In genomic region chr20:55586626-55587025, GRCh38 we compare ENCODE assay signal across 23 cellular contexts.
"Had no signal": no experiment of that assay in that cellular context is flagged by ENCODE, and none has a peak within 500 bp of the region (broad histone marks: within the 10 kb centered on the region; RNA-seq: fewer than 3 reads in every experiment).

No MANE protein-coding gene starts in this region.

- H3K27me3 ChIP-seq: esophagus muscularis mucosa, foreskin keratinocyte, heart left ventricle, ovary, transverse colon had no signal

- H3K4me1 Mint-ChIP-seq: central memory CD8-positive, alpha-beta T cell; natural killer cell had no signal

- DNase-seq: activated CD4-positive, alpha-beta T cell treated with anti-CD3 and anti-CD28 coated beads for 4 hours; activated CD4-positive, alpha-beta T cell treated with anti-CD3 and anti-CD28 coated beads, Interleukin-2, amount 50 U/mL, for 4 hours; activated effector memory CD4-positive, alpha-beta T cell treated with Interleukin-2 at 50 U/mL for 16 hours; activated naive CD4-positive, alpha-beta T cell treated with Interleukin-2 at 50 U/mL for 16 hours; activated T-cell treated with anti-CD3 and anti-CD28 coated beads for 4 hours; activated T-cell treated with anti-CD3 and anti-CD28 coated beads, Interleukin-2, amount 50 U/mL, for 72 hours; anterior cingulate cortex; foreskin keratinocyte; heart left ventricle; kidney glomerular epithelial cell; left ventricle myocardium inferior; mesendoderm; natural killer cell; ovary; stimulated activated CD4-positive, alpha-beta T cell treated with anti-CD3 and anti-CD28 coated beads, Interleukin-15, amount 100 ng/mL, for 24 hours; stimulated activated naive CD4-positive, alpha-beta T cell treated with Interleukin-2 at 50 U/mL for 16 hours; transverse colon had no signal

- H3K4me3 ChIP-seq: esophagus muscularis mucosa, heart left ventricle, left ventricle myocardium inferior, lung, ovary, prostate gland, transverse colon had no signal

- H3K36me3 ChIP-seq: esophagus muscularis mucosa, heart left ventricle, left ventricle myocardium inferior, ovary, prostate gland, transverse colon had no signal

- H3K9me3 ChIP-seq: esophagus muscularis mucosa, heart left ventricle, left ventricle myocardium inferior, ovary, prostate gland, transverse colon had no signal

- H3K9me3 Mint-ChIP-seq: dendritic cell treated with granulocyte-macrophage colony-stimulating factor and Interleukin-4, amounts not matched to agents 40 ng/mL and 50 ng/mL, for 4 days had no signal

- H3K27ac Mint-ChIP-seq: activated naive CD8-positive, alpha-beta T cell; activated T-cell treated with anti-CD3 and anti-CD28 coated beads, Interleukin-2, amount 50 U/mL, for 72 hours; dendritic cell treated with granulocyte-macrophage colony-stimulating factor and Interleukin-4, amounts not matched to agents 40 ng/mL and 50 ng/mL, for 4 days; natural killer cell had no signal

- H3K36me3 Mint-ChIP-seq: activated naive CD8-positive, alpha-beta T cell; natural killer cell had no signal

- H3K27ac ChIP-seq: esophagus muscularis mucosa, foreskin keratinocyte, heart left ventricle, left ventricle myocardium inferior, ovary, prostate gland, transverse colon had no signal

- H3K4me3 Mint-ChIP-seq: activated naive CD8-positive, alpha-beta T cell; activated T-cell treated with anti-CD3 and anti-CD28 coated beads, Interleukin-2, amount 50 U/mL, for 72 hours; central memory CD8-positive, alpha-beta T cell; dendritic cell treated with granulocyte-macrophage colony-stimulating factor and Interleukin-4, amounts not matched to agents 40 ng/mL and 50 ng/mL, for 4 days; natural killer cell had no signal

- H3K27me3 Mint-ChIP-seq: central memory CD8-positive, alpha-beta T cell; dendritic cell treated with granulocyte-macrophage colony-stimulating factor and Interleukin-4, amounts not matched to agents 40 ng/mL and 50 ng/mL, for 4 days had no signal
